Comparison of ENCODE assay signal across 9 cellular contexts in genomic region chr11:122883682-122883981, GRCh38. TPM values are rescaled to one million over a fixed set of nuclear protein-coding genes. Genes with fewer than 3 reads are reported as not detected.
DNase-seq lines count a peak whose midpoint lies in the region; ATAC-seq, FAIRE-seq and TF ChIP-seq lines count a peak whose summit lies in the region.
"Had no signal": no experiment of that assay in that cellular context is flagged by ENCODE, and none has a peak within 500 bp of the region (broad histone marks: within the 10 kb centered on the region; RNA-seq: fewer than 3 reads in every experiment).

No MANE protein-coding gene starts in this region.

- H3K27ac ChIP-seq in BLaER1: no peak overlapping the region
- H3K27ac ChIP-seq in PC-3 (ENCODE audit: low read length): peak overlapping the region; percentile 65
- H3K27ac ChIP-seq in neural progenitor cell: no peak overlapping the region

- H3K4me1 ChIP-seq in BLaER1: peaks cover 11% of the 10 kb centered on the region
- peaks cover 16% of the 10 kb centered on the region for H3K4me1 ChIP-seq in PC-3 (ENCODE audit: insufficient read depth, low read length)
- H3K4me1 ChIP-seq in neural progenitor cell: no peaks in the 10 kb centered on the region

- H3K36me3 Mint-ChIP-seq in neural progenitor cell: peaks cover 2% of the 10 kb centered on the region

- DNase-seq in PC-3 (no peak), neural progenitor cell (ENCODE audit: low spot score) (no peak), NCI-H1930 (lab: John Stamatoyannopoulos, UW) (no peak), GOT3 (lab: John Stamatoyannopoulos, UW) (no peak), NOMO-1 (lab: John Stamatoyannopoulos, UW; ENCODE audit: unreplicated experiment in 2 of 2) (no peak)

- H3K9me3 ChIP-seq in BLaER1 (no peaks in the 10 kb centered on the region), PC-3 (ENCODE audit: low read length) (no peaks in the 10 kb centered on the region), neural progenitor cell (ENCODE audit: low read depth) (no peaks in the 10 kb centered on the region)

- H4K20me1 ChIP-seq in BLaER1 (no peaks in the 10 kb centered on the region), PC-3 (ENCODE audit: low read length) (no peaks in the 10 kb centered on the region), neural progenitor cell (ENCODE audit: low read depth) (no peaks in the 10 kb centered on the region)

- H3K27ac Mint-ChIP-seq in neural progenitor cell: no peak overlapping the region

- H3K9me2 ChIP-seq in PC-3 (replicated peaks; ENCODE audit: low read length): no peaks in the 10 kb centered on the region

- peaks cover 21% of the 10 kb centered on the region for H3K4me1 Mint-ChIP-seq in neural progenitor cell

- no peaks in the 10 kb centered on the region for H3K9me3 Mint-ChIP-seq in neural progenitor cell

- POLR2A ChIA-PET in PC-3 (lab: Charles Lee; ENCODE audit: unreplicated experiment): interaction anchor here (0.6 to 0.9 kb wide), 6 partner anchors 27 to 740 kb away, joined by 5 to 13 read pairs (median 10); no protein-coding TSS in a partner anchor

- H3F3A ChIP-seq in PC-3 (ENCODE audit: low read length, unreplicated experiment): no peaks in the 10 kb centered on the region
- H3F3A ChIP-seq in neural progenitor cell (ENCODE audit: low read depth): no peaks in the 10 kb centered on the region

- H3K4me3 Mint-ChIP-seq in neural progenitor cell: peak overlapping the region; percentile 87

- no peaks in the 10 kb centered on the region for H3K36me3 ChIP-seq in BLaER1
- no peaks in the 10 kb centered on the region for H3K36me3 ChIP-seq in PC-3 (ENCODE audit: low read depth, low read length)
- H3K36me3 ChIP-seq in neural progenitor cell: no peaks in the 10 kb centered on the region

- TF ChIP-seq CTCF in PC-3 (conservative IDR thresholded peaks at IDR 0.05; ENCODE audit: low read depth, low read length) (no peak), neural progenitor cell (IDR thresholded peaks at IDR 0.05) (no peak)

- H3K27me3 Mint-ChIP-seq in neural progenitor cell (ENCODE audit: insufficient read depth, low read depth): peaks cover 9% of the 10 kb centered on the region

- H3K4me2 ChIP-seq in BLaER1 (peak overlapping the region; percentile 98), PC-3 (ENCODE audit: low read length) (peak overlapping the region; percentile 77), neural progenitor cell (peak overlapping the region; percentile 76)

- peak; percentile 67 for FAIRE-seq in endometrium (lab: Jason Lieb, UNC)
- FAIRE-seq: HTR-8/SVneo had no signal

- TSS peak; percentile 54 for BruUV-seq in PC-3 (replicated peaks; lab: Mats Ljungman, UMichigan)

- intact Hi-C loops in PC-3 (cut with micrococcal nuclease): loop anchor here (2.0 kb wide), 1 partner anchor 21 kb away; no protein-coding TSS in a partner anchor

- H3K27me3 ChIP-seq in BLaER1 (peaks cover 34% of the 10 kb centered on the region), PC-3 (ENCODE audit: low read length) (no peaks in the 10 kb centered on the region), neural progenitor cell (peaks cover 46% of the 10 kb centered on the region)

- H3K79me2 ChIP-seq in PC-3 (ENCODE audit: low read length) (peaks cover 4% of the 10 kb centered on the region; the same call in 1 of the 2 replicates), neural progenitor cell (ENCODE audit: low read depth) (no peaks in the 10 kb centered on the region)

- H3K9ac ChIP-seq in BLaER1: no peak overlapping the region
- H3K9ac ChIP-seq in PC-3 (ENCODE audit: low read length): peak overlapping the region; percentile 77
- no peak overlapping the region for H3K9ac ChIP-seq in neural progenitor cell

- H3K4me3 ChIP-seq in BLaER1 (peak overlapping the region; percentile 77), PC-3 (ENCODE audit: low read length) (peak overlapping the region; percentile 73), neural progenitor cell (peak overlapping the region; percentile 63)

- H2AFZ ChIP-seq in PC-3 (ENCODE audit: low read length): peak overlapping the region; percentile 73
- H2AFZ ChIP-seq in neural progenitor cell (replicated peaks): no peak overlapping the region

- ATAC-seq in PC-3 (no peak), GM21737 (IDR thresholded peaks at IDR 0.05; ENCODE audit: unreplicated experiment) (no peak)

- CTCF ChIA-PET in PC-3 (lab: Charles Lee): interaction anchor here (0.6 to 1.1 kb wide), 2 partner anchors 20 to 137 kb away, joined by 3 to 4 read pairs; no protein-coding TSS in a partner anchor

RNA-seq across cellular contexts. Expression of gene JHY, which starts 1.1 kb away (rescaled TPM):
- total RNA-seq in PC-3 (2014; rRNA removed): 3.6 and 4.9 TPM in 2 replicates
- total RNA-seq in neural progenitor cell (ENCODE audit: low replicate concordance): 0.69 and 1.4 TPM in 2 replicates

RNA-seq across cellular contexts. Expression of gene CRTAM, which starts 45.3 kb away (rescaled TPM):
- not detected in 2 replicates for total RNA-seq in PC-3 (2014; rRNA removed)
- not detected in 2 replicates for total RNA-seq in neural progenitor cell (ENCODE audit: low replicate concordance)
